23 cellular contexts compared by ENCODE assay signal in genomic region chr22:23481369-23481768, GRCh38.
"Had no signal": no experiment of that assay in that cellular context is flagged by ENCODE, and none has a peak within 500 bp of the region (broad histone marks: within the 10 kb centered on the region; RNA-seq: fewer than 3 reads in every experiment).

No MANE protein-coding gene starts in this region.

- H3K9me3 Mint-ChIP-seq: natural killer cell treated with Interleukin-12 subunit alpha and Interleukin-12 subunit beta and Interleukin-15 and Interleukin-18, amount 100 ng/mL, for 72 hours; stimulated activated effector memory CD8-positive, alpha-beta T cell treated with anti-CD3 and anti-CD28 coated beads, Interleukin-12 subunit alpha, Interleukin-12 subunit beta, amount 100 ng/mL, for 72 hours; stimulated activated naive B cell treated with anti-CD40 and anti-IgM and Interleukin-4, amounts not matched to agents 10 μg/mL and 1 μg/mL and 100 μg/mL, for 72 hours; stimulated activated naive CD8-positive, alpha-beta T cell treated with anti-CD3 and anti-CD28 coated beads, Interleukin-15, Interleukin-2, amounts not matched to agents 100 ng/mL and 50 ng/mL, for 24 hours had no signal

- DNase-seq: occipital lobe; ovary; posterior cingulate gyrus; psoas muscle; right cardiac atrium; right lobe of liver; sigmoid colon; small intestine; stimulated activated CD4-positive, alpha-beta T cell treated with anti-CD3 and anti-CD28 coated beads, Interleukin-15, amount 100 ng/mL, for 24 hours; stimulated activated CD4-positive, alpha-beta T cell treated with anti-CD3 and anti-CD28 coated beads, Interleukin-2, amount 100 ng/mL, for 24 hours; stimulated activated CD4-positive, alpha-beta T cell treated with anti-CD3 and anti-CD28 coated beads, Interleukin-2, amount 100 ng/mL, for 48 hours; stimulated activated CD4-positive, alpha-beta T cell treated with anti-CD3 and anti-CD28 coated beads, Interleukin-4, amount 100 ng/mL, for 24 hours; stimulated activated naive B cell treated with anti-CD40 and anti-IgM and Interleukin-4, amounts not matched to agents 10 μg/mL and 1 μg/mL and 100 μg/mL, for 72 hours; stimulated activated naive CD4-positive, alpha-beta T cell treated with Interleukin-2 at 50 U/mL for 16 hours; stomach; thyroid gland; trophoblast cell; upper lobe of left lung had no signal

- H3K27ac Mint-ChIP-seq: natural killer cell treated with Interleukin-12 subunit alpha and Interleukin-12 subunit beta and Interleukin-15 and Interleukin-18, amount 100 ng/mL, for 72 hours; neural progenitor cell; progenitor cell of endocrine pancreas; stimulated activated effector memory CD8-positive, alpha-beta T cell treated with anti-CD3 and anti-CD28 coated beads, Interleukin-12 subunit alpha, Interleukin-12 subunit beta, amount 100 ng/mL, for 72 hours; stimulated activated naive B cell treated with anti-CD40 and anti-IgM and Interleukin-4, amounts not matched to agents 10 μg/mL and 1 μg/mL and 100 μg/mL, for 72 hours; stimulated activated naive CD8-positive, alpha-beta T cell treated with anti-CD3 and anti-CD28 coated beads, Interleukin-15, Interleukin-2, amounts not matched to agents 100 ng/mL and 50 ng/mL, for 24 hours had no signal

- H3K4me1 Mint-ChIP-seq: stimulated activated effector memory CD8-positive, alpha-beta T cell treated with anti-CD3 and anti-CD28 coated beads, Interleukin-12 subunit alpha, Interleukin-12 subunit beta, amount 100 ng/mL, for 72 hours had no signal

- H3K4me3 Mint-ChIP-seq: natural killer cell treated with Interleukin-12 subunit alpha and Interleukin-12 subunit beta and Interleukin-15 and Interleukin-18, amount 100 ng/mL, for 72 hours; neural progenitor cell; stimulated activated effector memory CD8-positive, alpha-beta T cell treated with anti-CD3 and anti-CD28 coated beads, Interleukin-12 subunit alpha, Interleukin-12 subunit beta, amount 100 ng/mL, for 72 hours; stimulated activated naive B cell treated with anti-CD40 and anti-IgM and Interleukin-4, amounts not matched to agents 10 μg/mL and 1 μg/mL and 100 μg/mL, for 72 hours; stimulated activated naive CD8-positive, alpha-beta T cell treated with anti-CD3 and anti-CD28 coated beads, Interleukin-15, Interleukin-2, amounts not matched to agents 100 ng/mL and 50 ng/mL, for 24 hours had no signal

- ATAC-seq: natural killer cell treated with Interleukin-12 subunit alpha and Interleukin-12 subunit beta and Interleukin-15 and Interleukin-18, amount 100 ng/mL, for 72 hours; psoas muscle; right cardiac atrium; right lobe of liver; stimulated activated effector memory CD8-positive, alpha-beta T cell treated with anti-CD3 and anti-CD28 coated beads, Interleukin-12 subunit alpha, Interleukin-12 subunit beta, amount 100 ng/mL, for 72 hours; stimulated activated naive B cell treated with anti-CD40 and anti-IgM and Interleukin-4, amounts not matched to agents 10 μg/mL and 1 μg/mL and 100 μg/mL, for 72 hours had no signal

- H3K36me3 Mint-ChIP-seq: natural killer cell treated with Interleukin-12 subunit alpha and Interleukin-12 subunit beta and Interleukin-15 and Interleukin-18, amount 100 ng/mL, for 72 hours; neural progenitor cell; stimulated activated effector memory CD8-positive, alpha-beta T cell treated with anti-CD3 and anti-CD28 coated beads, Interleukin-12 subunit alpha, Interleukin-12 subunit beta, amount 100 ng/mL, for 72 hours; stimulated activated naive B cell treated with anti-CD40 and anti-IgM and Interleukin-4, amounts not matched to agents 10 μg/mL and 1 μg/mL and 100 μg/mL, for 72 hours had no signal

- H3K27me3 Mint-ChIP-seq: progenitor cell of endocrine pancreas had no signal
